In the genomic region with DNA sequence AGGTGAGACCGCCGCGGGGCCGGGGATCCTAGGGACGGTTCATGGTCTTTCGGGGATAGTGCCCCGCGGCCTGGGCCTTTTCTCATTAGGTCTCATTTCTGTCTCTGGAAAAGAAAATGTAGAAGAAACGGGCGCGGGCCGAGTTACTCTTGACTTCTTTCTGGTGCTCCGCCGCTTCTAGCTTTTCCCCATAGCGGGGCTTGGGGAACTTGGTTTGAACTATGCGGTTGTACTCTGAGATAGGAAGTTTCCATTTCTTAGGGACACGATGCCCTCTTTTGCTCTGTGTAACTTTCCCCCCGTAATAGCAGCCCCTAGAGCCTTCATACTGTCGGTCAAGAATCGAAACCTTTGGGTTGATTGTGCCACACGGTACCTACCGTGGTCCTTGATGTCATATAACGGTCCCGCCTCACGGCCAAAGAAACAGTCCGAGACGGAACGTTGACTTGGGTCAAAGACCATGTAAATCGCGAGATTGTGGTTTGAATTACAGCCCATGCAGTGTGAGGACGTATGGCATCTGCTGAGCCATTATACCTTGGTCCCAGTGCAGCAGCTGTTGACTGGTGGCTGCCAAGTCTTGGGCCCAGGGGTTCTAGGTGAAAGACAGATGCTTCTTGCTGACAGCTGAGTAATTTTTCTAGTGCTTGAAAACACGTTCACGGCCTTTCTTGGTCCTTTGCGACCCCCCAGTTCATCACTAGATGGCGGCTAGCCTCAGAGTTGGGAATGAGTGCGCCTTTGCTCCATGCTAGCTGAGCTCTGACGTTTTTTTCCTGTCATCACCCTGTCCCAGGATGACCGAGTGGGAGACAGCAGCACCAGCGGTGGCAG, we compare ENCODE assay signal across 8 cellular contexts. TPM values are rescaled to one million over a fixed set of nuclear protein-coding genes. Genes with fewer than 3 reads are reported as not detected.
A peak's percentile ranks its signal among the peaks of the same experiment; 100 is the strongest.
DNase-seq lines count a peak whose midpoint lies in the region; ATAC-seq and TF ChIP-seq lines count a peak whose summit lies in the region.

No MANE protein-coding gene starts in this region.

- peaks cover 12% of the 10 kb centered on the region for H3K36me3 Mint-ChIP-seq in CD4-positive, CD25-positive, alpha-beta regulatory T cell
- peaks cover 14% of the 10 kb centered on the region for H3K36me3 Mint-ChIP-seq in mesothelial cell of epicardium

- H3K27ac ChIP-seq in CD4-positive, CD25-positive, alpha-beta regulatory T cell (ENCODE audit: insufficient read depth, low read length, poor library complexity, severe bottlenecking), result peak overlapping the region; percentile 96
- H3K27ac ChIP-seq in IMR-90 (ENCODE audit: insufficient read depth, low read length), result peak overlapping the region; percentile 20; the same call in 1 of the 2 replicates
- peak overlapping the region in 3 of 4 donors; percentile 96 to 99 (median 96) for H3K27ac ChIP-seq in body of pancreas
- no peak overlapping the region for H3K27ac ChIP-seq in caudate nucleus (ENCODE audit: low read depth, low read length)

- peaks cover 13 to 53% of the 10 kb centered on the region in 2 experiments for H3K79me1 ChIP-seq in IMR-90 (ENCODE audit: low read depth in 1 of 2, low read length in 2 of 2)

- peaks cover 36% of the 10 kb centered on the region for H4K20me1 ChIP-seq in IMR-90 (ENCODE audit: insufficient read depth, low read length)

- intact Hi-C loops in IMR-90 (cut with micrococcal nuclease) (loop anchor here (1.0 kb wide), 1 partner anchor 112 kb away; no protein-coding TSS in a partner anchor), body of pancreas (cut with DNase I) (no loop called here)

- H4K8ac ChIP-seq in IMR-90 (ENCODE audit: low read depth in 2 of 2, low read length in 2 of 2), result peak overlapping the region; percentile 41 to 56; a peak in 2 of 4 replicates

- no peak overlapping the region for H2BK20ac ChIP-seq in IMR-90 (ENCODE audit: low read depth, low read length)

- H3K4me2 ChIP-seq in IMR-90 (ENCODE audit: low read depth, low read length), result peak overlapping the region; percentile 97

- no peaks in the 10 kb centered on the region for H3K27me3 Mint-ChIP-seq in CD4-positive, CD25-positive, alpha-beta regulatory T cell
- no peaks in the 10 kb centered on the region for H3K27me3 Mint-ChIP-seq in mesothelial cell of epicardium (ENCODE audit: low read depth)

- peaks cover 19% of the 10 kb centered on the region for H3K36me3 ChIP-seq in CD4-positive, CD25-positive, alpha-beta regulatory T cell (ENCODE audit: control insufficient read depth, insufficient read depth, low read length)
- H3K36me3 ChIP-seq in IMR-90 (ENCODE audit: control insufficient read depth, insufficient read depth, low read length) (peaks cover 5% of the 10 kb centered on the region), body of pancreas (replicated peaks in 1 of 2; ENCODE audit: insufficient read depth in 1 of 2, low read depth in 2 of 2) (peaks cover 0 to 6% of the 10 kb centered on the region in 2 donors)

- H2BK15ac ChIP-seq in IMR-90 (ENCODE audit: low read depth, low read length), result no peak overlapping the region

- peak overlapping the region; percentile 83 for H3K23ac ChIP-seq in IMR-90 (ENCODE audit: low read depth, low read length)

- no peak for TF ChIP-seq RAD21 in IMR-90 (IDR thresholded peaks at IDR 0.05; ENCODE audit: low read length)

- no peaks in the 10 kb centered on the region for H3K27me3 ChIP-seq in CD4-positive, CD25-positive, alpha-beta regulatory T cell (ENCODE audit: control insufficient read depth, insufficient read depth, low read length)
- H3K27me3 ChIP-seq in IMR-90 (ENCODE audit: control insufficient read depth, insufficient read depth, low read length), result no peaks in the 10 kb centered on the region
- no peaks in the 10 kb centered on the region for H3K27me3 ChIP-seq in body of pancreas

- H4K5ac ChIP-seq in IMR-90 (ENCODE audit: low read depth, low read length), result no peak overlapping the region

- no peak for TF ChIP-seq POLR2A in IMR-90 (IDR thresholded peaks at IDR 0.05; ENCODE audit: low read depth, low read length)
- TF ChIP-seq POLR2A in body of pancreas (IDR thresholded peaks at IDR 0.05), result no peak

- H3K4me3 Mint-ChIP-seq in CD4-positive, CD25-positive, alpha-beta regulatory T cell, result peak overlapping the region; percentile 95 to 97 (median 96)
- H3K4me3 Mint-ChIP-seq in mesothelial cell of epicardium, result peak overlapping the region; percentile 96

- H3K9me1 ChIP-seq in IMR-90 (ENCODE audit: insufficient read depth, low read length), result peaks cover 21% of the 10 kb centered on the region

- no peak overlapping the region for H3K18ac ChIP-seq in IMR-90 (ENCODE audit: low read depth, low read length)

- BruUV-seq in IMR-90 (replicated peaks; lab: Mats Ljungman, UMichigan), result TSS peak; percentile 46

- peak overlapping the region; percentile 92 for H3K14ac ChIP-seq in IMR-90 (replicated peaks; ENCODE audit: low read depth, low read length)

- H3K4me3 ChIP-seq in CD4-positive, CD25-positive, alpha-beta regulatory T cell (ENCODE audit: low read depth, low read length), result peak overlapping the region; percentile 89
- H3K4me3 ChIP-seq in IMR-90 (ENCODE audit: insufficient read depth, low read depth, low read length) (peak overlapping the region; percentile 61), body of pancreas (peak overlapping the region; percentile 87 to 91)

- H2AFZ ChIP-seq in IMR-90 (replicated peaks; ENCODE audit: low read length, poor library complexity), result peak overlapping the region; percentile 77

- H3K4ac ChIP-seq in IMR-90 (ENCODE audit: low read depth, low read length), result peak overlapping the region; percentile 71; the same call in 1 of the 2 replicates

- in situ Hi-C loops in IMR-90 (cut with MboI; ENCODE audit: low sequenced_read_pairs), result no loop called here

- peak overlapping the region; percentile 93 for H3K9ac ChIP-seq in IMR-90 (ENCODE audit: low read depth, low read length)

- H3K9me3 Mint-ChIP-seq in CD4-positive, CD25-positive, alpha-beta regulatory T cell, result peaks cover 0 to 1% (median 0%) of the 10 kb centered on the region in 7 donors
- H3K9me3 Mint-ChIP-seq in mesothelial cell of epicardium, result no peaks in the 10 kb centered on the region

- DNase-seq in CD4-positive, CD25-positive, alpha-beta regulatory T cell, result no peak
- DNase-seq in IMR-90 (no peak), body of pancreas (no peak), mesothelial cell of epicardium (ENCODE audit: low spot score in 2 of 2, unreplicated experiment in 2 of 2) (no peak), T1000 (lab: John Stamatoyannopoulos, UW) (no peak), caudate nucleus (lab: John Stamatoyannopoulos, UW) (no peak)
- DNase-seq in stimulated activated CD4-positive, alpha-beta T cell treated with anti-CD3 and anti-CD28 coated beads, Interleukin-15, amount 100 ng/mL, for 24 hours, result no peak

- H3K4me1 Mint-ChIP-seq in CD4-positive, CD25-positive, alpha-beta regulatory T cell, result peaks cover 13 to 54% (median 30%) of the 10 kb centered on the region in 4 donors
- peaks cover 24% of the 10 kb centered on the region for H3K4me1 Mint-ChIP-seq in mesothelial cell of epicardium

- CTCF ChIA-PET in IMR-90 (lab: Yijun Ruan, JAX), result no interaction called here

- peak overlapping the region; percentile 94 to 99 (median 98) for H3K27ac Mint-ChIP-seq in CD4-positive, CD25-positive, alpha-beta regulatory T cell
- peak overlapping the region; percentile 98 for H3K27ac Mint-ChIP-seq in mesothelial cell of epicardium

- TF ChIP-seq CTCF in IMR-90 (conservative IDR thresholded peaks at IDR 0.05; ENCODE audit: low read depth, low read length) (no peak), body of pancreas (IDR thresholded peaks at IDR 0.05) (no peak), mesothelial cell of epicardium (IDR thresholded peaks at IDR 0.05; ENCODE audit: unreplicated experiment) (no peak)

- no peak for ATAC-seq in CD4-positive, CD25-positive, alpha-beta regulatory T cell (ENCODE audit: low read depth in 2 of 2)
- ATAC-seq in IMR-90 (ENCODE audit: low read depth) (no peak), body of pancreas (no peak), HG02981 (IDR thresholded peaks at IDR 0.05; ENCODE audit: unreplicated experiment) (no peak)

- H4K91ac ChIP-seq in IMR-90 (ENCODE audit: insufficient read depth, low read depth, low read length), result peak overlapping the region; percentile 31; the same call in 1 of the 2 replicates

- H3K4me1 ChIP-seq in CD4-positive, CD25-positive, alpha-beta regulatory T cell (ENCODE audit: control insufficient read depth, insufficient read depth, low read length, poor library complexity, severe bottlenecking), result peaks cover 32% of the 10 kb centered on the region
- H3K4me1 ChIP-seq in IMR-90 (ENCODE audit: control insufficient read depth, insufficient read depth, low read length) (peaks cover 9% of the 10 kb centered on the region), body of pancreas (peaks cover 59% of the 10 kb centered on the region)

- no peak overlapping the region for H2BK5ac ChIP-seq in IMR-90 (ENCODE audit: low read depth, low read length, poor library complexity, severe bottlenecking)

- dilution Hi-C loops in IMR-90 (cut with HindIII; ENCODE audit: low sequenced_read_pairs, unreplicated experiment), result no loop called here

- peak overlapping the region; percentile 95 for H2AK5ac ChIP-seq in IMR-90 (ENCODE audit: low read depth, low read length)

- H2BK120ac ChIP-seq in IMR-90 (ENCODE audit: low read depth, low read length), result no peak overlapping the region

- peak overlapping the region; percentile 79 for H3K56ac ChIP-seq in IMR-90 (ENCODE audit: extremely low read depth, insufficient read depth, low read length)

- peak overlapping the region; percentile 100 for H2AK9ac ChIP-seq in IMR-90 (replicated peaks; ENCODE audit: low read depth, low read length, poor library complexity)

- WGBS in IMR-90 (ENCODE audit: extremely low coverage in 2 of 2, insufficient read length in 1 of 2), 2 experiments, result 11% methylated on average over 25 of the region's 39 CpGs; no CpG with 5 or more reads in 1 of the 2 experiments
- WGBS in body of pancreas, 2 donors, result 5 to 8% methylated on average over 31 to 39 of the region's 39 CpGs

- POLR2A ChIA-PET in IMR-90 (lab: Charles Lee; ENCODE audit: unreplicated experiment), result no interaction called here

- H3K9me3 ChIP-seq in CD4-positive, CD25-positive, alpha-beta regulatory T cell (ENCODE audit: control insufficient read depth in 2 of 2, low read length in 2 of 2), result no peaks in the 10 kb centered on the region
- H3K9me3 ChIP-seq in IMR-90 (ENCODE audit: control insufficient read depth, insufficient read depth, low read length), result no peaks in the 10 kb centered on the region
- H3K9me3 ChIP-seq in body of pancreas, result no peaks in the 10 kb centered on the region

RNA-seq across cellular contexts. Expression of gene RPS5, which starts 0.5 kb away (rescaled TPM):
- total RNA-seq in CD4-positive, CD25-positive, alpha-beta regulatory T cell, result 747 TPM
- 1,000 to 10,000 TPM in 3 of 4 donors, 100 to 1,000 TPM in 1; 916 to 1,786 (median 1,426) TPM for polyA plus RNA-seq in CD4-positive, CD25-positive, alpha-beta regulatory T cell
- 3,811 and 5,858 TPM in 2 replicates for total RNA-seq in IMR-90 (2012; rRNA removed)
- polyA plus RNA-seq in IMR-90 (2012; rRNA removed), result 3,265 and 3,617 TPM in 2 replicates
- polyA plus RNA-seq in IMR-90 (2012; cell fraction: cytosol; rRNA removed), result 1,967 and 6,567 TPM in 2 replicates
- 1,256 and 1,694 TPM in 2 replicates for polyA plus RNA-seq in IMR-90 (2012; cell fraction: nucleus; rRNA removed; ENCODE audit: low replicate concordance)
- 1,000 to 10,000 TPM in 1 of 2 donors, 100 to 1,000 TPM in 1; 577 to 1,133 TPM for total RNA-seq in body of pancreas
- total RNA-seq in mesothelial cell of epicardium, result 985 to 1,018 TPM (median 1,016 TPM) in 3 replicates

RNA-seq across cellular contexts. Expression of gene ZNF837, which starts 6.7 kb away (rescaled TPM):
- 1.1 TPM for total RNA-seq in CD4-positive, CD25-positive, alpha-beta regulatory T cell
- 1 to 10 TPM; 2.5 to 7.7 (median 4.6) TPM for polyA plus RNA-seq in CD4-positive, CD25-positive, alpha-beta regulatory T cell
- total RNA-seq in IMR-90 (2012; rRNA removed) (0.54 and 0.56 TPM in 2 replicates), body of pancreas (10 to 100 TPM in 1 of 2 donors, 1 to 10 TPM in 1; 7.3 to 15.2 TPM), mesothelial cell of epicardium (3.1 to 4.2 TPM (median 3.9 TPM) in 3 replicates)
- polyA plus RNA-seq in IMR-90 (2012; rRNA removed), result 1.2 and 1.9 TPM in 2 replicates
- 1.7 and 1.9 TPM in 2 replicates for polyA plus RNA-seq in IMR-90 (2012; cell fraction: cytosol; rRNA removed)
- 0.97 and 3.2 TPM in 2 replicates for polyA plus RNA-seq in IMR-90 (2012; cell fraction: nucleus; rRNA removed; ENCODE audit: low replicate concordance)

RNA-seq across cellular contexts. Expression of gene RNF225, which starts 7.9 kb away (rescaled TPM):
- total RNA-seq in CD4-positive, CD25-positive, alpha-beta regulatory T cell, result 0.39 TPM
- polyA plus RNA-seq in CD4-positive, CD25-positive, alpha-beta regulatory T cell, result not detected
- total RNA-seq in IMR-90 (2012; rRNA removed) (not detected in 2 replicates), body of pancreas (not detected), mesothelial cell of epicardium (0.83 to 1.3 TPM (median 1.2 TPM) in 3 replicates)
- polyA plus RNA-seq in IMR-90 (2012; rRNA removed), result 0.10 TPM in 1 of 2 replicates, not detected in the other
- polyA plus RNA-seq in IMR-90 (2012; cell fraction: cytosol; rRNA removed), result 0.12 TPM in 1 of 2 replicates, not detected in the other
- polyA plus RNA-seq in IMR-90 (2012; cell fraction: nucleus; rRNA removed; ENCODE audit: low replicate concordance), result 0.22 and 1.1 TPM in 2 replicates

RNA-seq across cellular contexts. Expression of gene ZNF584, which starts 20.9 kb away (rescaled TPM):
- 1.7 TPM for total RNA-seq in CD4-positive, CD25-positive, alpha-beta regulatory T cell
- polyA plus RNA-seq in CD4-positive, CD25-positive, alpha-beta regulatory T cell, result 1 to 10 TPM; 5.4 to 8.8 (median 5.8) TPM
- 12.8 and 15.4 TPM in 2 replicates for total RNA-seq in IMR-90 (2012; rRNA removed)
- polyA plus RNA-seq in IMR-90 (2012; rRNA removed), result 11.6 and 12.4 TPM in 2 replicates
- 7.0 and 8.6 TPM in 2 replicates for polyA plus RNA-seq in IMR-90 (2012; cell fraction: cytosol; rRNA removed)
- 7.3 and 10.9 TPM in 2 replicates for polyA plus RNA-seq in IMR-90 (2012; cell fraction: nucleus; rRNA removed; ENCODE audit: low replicate concordance)
- 10 to 100 TPM in 1 of 2 donors, 1 to 10 TPM in 1; 4.9 to 11.5 TPM for total RNA-seq in body of pancreas
- 12.0 to 16.4 TPM (median 15.3 TPM) in 3 replicates for total RNA-seq in mesothelial cell of epicardium

RNA-seq across cellular contexts. Expression of gene ZNF497, which starts 25.0 kb away (rescaled TPM):
- total RNA-seq in CD4-positive, CD25-positive, alpha-beta regulatory T cell, result 0.27 TPM
- polyA plus RNA-seq in CD4-positive, CD25-positive, alpha-beta regulatory T cell, result under 1 TPM; 0.34 to 0.79 (median 0.41) TPM
- total RNA-seq in IMR-90 (2012; rRNA removed), result 0.18 and 0.56 TPM in 2 replicates
- 0.24 and 0.27 TPM in 2 replicates for polyA plus RNA-seq in IMR-90 (2012; rRNA removed)
- 0.25 TPM in 2 replicates for polyA plus RNA-seq in IMR-90 (2012; cell fraction: cytosol; rRNA removed)
- 1.2 and 4.0 TPM in 2 replicates for polyA plus RNA-seq in IMR-90 (2012; cell fraction: nucleus; rRNA removed; ENCODE audit: low replicate concordance)
- 1 to 10 TPM; 4.6 to 4.7 TPM for total RNA-seq in body of pancreas
- total RNA-seq in mesothelial cell of epicardium, result 6.6 to 7.6 TPM (median 6.9 TPM) in 3 replicates
